ENCODE assay signal across 7 cellular contexts in genomic region chr4:48015678-48016077, GRCh38. TPM values are rescaled to one million over a fixed set of nuclear protein-coding genes. Genes with fewer than 3 reads are reported as not detected.
DNase-seq lines count a peak whose midpoint lies in the region; ATAC-seq and TF ChIP-seq lines count a peak whose summit lies in the region.

No MANE protein-coding gene starts in this region.

- intact Hi-C loops in HCT116 (cut with micrococcal nuclease), result loop anchor here (5.0 kb wide), 1 partner anchor 72 kb away; no protein-coding TSS in a partner anchor

- peak overlapping the region; percentile 87 for H3K9ac ChIP-seq in HCT116 (ENCODE audit: low read length)

- POLR2A ChIA-PET in HCT116 (lab: Charles Lee), result interaction anchor here (0.6 kb wide), 1 partner anchor 57 kb away, joined by 4 read pairs; no protein-coding TSS in a partner anchor

- peaks cover 8% of the 10 kb centered on the region; the same call in 1 of the 2 replicates for H3K79me2 ChIP-seq in HCT116 (ENCODE audit: insufficient read depth, low read length)

- H3K27me3 ChIP-seq in HCT116 (ENCODE audit: insufficient read depth, low read length), result no peaks in the 10 kb centered on the region
- H3K27me3 ChIP-seq in WERI-Rb-1 (ENCODE audit: insufficient read depth, low read depth, severe bottlenecking), result no peaks in the 10 kb centered on the region
- peaks cover 0 to 4% of the 10 kb centered on the region in 2 donors for H3K27me3 ChIP-seq in right atrium auricular region

- no peaks in the 10 kb centered on the region for H3K9me2 ChIP-seq in HCT116 (ENCODE audit: insufficient read depth)

- peak overlapping the region; percentile 70 to 73 for H3K4me3 ChIP-seq in HCT116 (replicated peaks in 1 of 2; ENCODE audit: low read depth in 1 of 2, low read length in 2 of 2)
- peak overlapping the region; percentile 83 for H3K4me3 ChIP-seq in WERI-Rb-1 (ENCODE audit: low read depth, low read length)
- peak overlapping the region in 6 of 7 experiments; percentile 21 to 67 (median 52) for H3K4me3 ChIP-seq in skin epidermis
- H3K4me3 ChIP-seq in right atrium auricular region, result peak overlapping the region in 1 of 2 donors; percentile 68

- H2AFZ ChIP-seq in HCT116 (ENCODE audit: low read depth, low read length, poor library complexity, severe bottlenecking), result no peak overlapping the region

- peaks cover 3% of the 10 kb centered on the region for H3K27me3 Mint-ChIP-seq in glutamatergic neuron (ENCODE audit: unreplicated experiment)

- TF ChIP-seq CTCF in HCT116 (IDR thresholded peaks at IDR 0.05 in 2 of 3, conservative IDR thresholded peaks at IDR 0.05 in 1 of 3; ENCODE audit: borderline replicate concordance in 1 of 3, insufficient read depth in 1 of 3, low read depth in 2 of 3, low read length in 2 of 3) (no peak), WERI-Rb-1 (IDR thresholded peaks at IDR 0.05; ENCODE audit: low read depth, low read length) (no peak), glutamatergic neuron (IDR thresholded peaks at IDR 0.05; ENCODE audit: partially characterized antibody, unreplicated experiment) (no peak), right atrium auricular region (IDR thresholded peaks at IDR 0.05) (no peak)

- ATAC-seq in HCT116 (no peak), HG03108 (IDR thresholded peaks at IDR 0.05; ENCODE audit: unreplicated experiment) (no peak)

- peaks cover 2% of the 10 kb centered on the region for H3K4me1 Mint-ChIP-seq in glutamatergic neuron (ENCODE audit: low read depth, unreplicated experiment)

- peak overlapping the region; percentile 87 for H3K4me3 Mint-ChIP-seq in glutamatergic neuron (ENCODE audit: unreplicated experiment)

- H3K36me3 ChIP-seq in HCT116 (ENCODE audit: control insufficient read depth in 1 of 2, insufficient read depth in 2 of 2, low read length in 2 of 2) (no peaks in the 10 kb centered on the region), WERI-Rb-1 (no peaks in the 10 kb centered on the region), right atrium auricular region (no peaks in the 10 kb centered on the region)

- H3K9me3 Mint-ChIP-seq in glutamatergic neuron (ENCODE audit: unreplicated experiment), result peaks cover 7% of the 10 kb centered on the region

- CTCF ChIA-PET in HCT116 (lab: Charles Lee), result no interaction called here

- H3K27ac ChIP-seq in HCT116 (ENCODE audit: low read depth, low read length) (peak overlapping the region; percentile 63; the same call in 1 of the 2 replicates), WERI-Rb-1 (no peak overlapping the region), skin epidermis (peak overlapping the region; percentile 31 to 92 (median 79)), right atrium auricular region (no peak overlapping the region)

- no peak for TF ChIP-seq RAD21 in HCT116 (IDR thresholded peaks at IDR 0.05; ENCODE audit: low read depth)

- no TSS peak for BruUV-seq in HCT116 (replicated peaks; lab: Mats Ljungman, UMichigan)

- H3K36me3 Mint-ChIP-seq in glutamatergic neuron (ENCODE audit: unreplicated experiment), result no peaks in the 10 kb centered on the region

- RAD21 ChIA-PET in HCT116 (lab: Charles Lee; ENCODE audit: low non-redundant PET in 1 of 2, low total read pairs in 2 of 2, uncharacterized antibody in 2 of 2, unreplicated experiment in 2 of 2), result no interaction called here

- H4K20me1 ChIP-seq in HCT116 (ENCODE audit: insufficient read depth), result no peaks in the 10 kb centered on the region

- DNase-seq in HCT116 (ENCODE audit: low read depth, low spot score) (no peak), WERI-Rb-1 (no peak), glutamatergic neuron (no peak), CD1c-positive myeloid dendritic cell (ENCODE audit: extremely low spot score) (no peak), right atrium auricular region (ENCODE audit: low spot score) (no peak)

- H3K9me3 ChIP-seq in HCT116 (ENCODE audit: control insufficient read depth in 1 of 2, insufficient read depth in 1 of 2, low read depth in 1 of 2, low read length in 2 of 2), result no peaks in the 10 kb centered on the region; a peak in 1 of 4 replicates
- no peaks in the 10 kb centered on the region for H3K9me3 ChIP-seq in WERI-Rb-1 (ENCODE audit: severe bottlenecking)
- no peaks in the 10 kb centered on the region for H3K9me3 ChIP-seq in right atrium auricular region

- no peak overlapping the region for H3K27ac Mint-ChIP-seq in glutamatergic neuron (ENCODE audit: unreplicated experiment)

- no peak for TF ChIP-seq POLR2A in HCT116 (IDR thresholded peaks at IDR 0.05; ENCODE audit: borderline replicate concordance, extremely low read depth, insufficient read depth, insufficient read length)

- peak overlapping the region; percentile 90 for H3K4me2 ChIP-seq in HCT116 (ENCODE audit: low read length)

- H3K4me1 ChIP-seq in HCT116 (ENCODE audit: control insufficient read depth in 1 of 2, insufficient read depth in 2 of 2, low read length in 2 of 2) (peaks cover 6 to 11% of the 10 kb centered on the region in 2 experiments; a peak in 2 of 4 replicates), right atrium auricular region (peaks cover 0 to 18% of the 10 kb centered on the region in 2 donors)

TF ChIP-seq in HCT116, 20 proteins besides CTCF, POLR2A, EP300 and RAD21:
- no peak for TF ChIP-seq SP1 (IDR thresholded peaks at IDR 0.05; ENCODE audit: low read depth)
- TF ChIP-seq CBX3 (IDR thresholded peaks at IDR 0.05; ENCODE audit: low read depth), result no peak
- no peak for TF ChIP-seq ATF3 (IDR thresholded peaks at IDR 0.05)
- no peak for TF ChIP-seq SRF (IDR thresholded peaks at IDR 0.05; ENCODE audit: low read depth)
- TF ChIP-seq EZH2 (IDR thresholded peaks at IDR 0.05), result no peak
- no peak for TF ChIP-seq FOSL1 (IDR thresholded peaks at IDR 0.05; ENCODE audit: low read depth)
- TF ChIP-seq MAX (IDR thresholded peaks at IDR 0.05), result no peak
- no peak for TF ChIP-seq JUND (IDR thresholded peaks at IDR 0.05)
- TF ChIP-seq CEBPB (IDR thresholded peaks at IDR 0.05; ENCODE audit: low read depth), result no peak
- TF ChIP-seq TCF7L2 (IDR thresholded peaks at IDR 0.05; ENCODE audit: borderline replicate concordance, extremely low read depth, insufficient read depth, insufficient read length), result no peak
- no peak for TF ChIP-seq YY1 (IDR thresholded peaks at IDR 0.05; ENCODE audit: extremely low read depth, insufficient replicate concordance, low read depth, low read length)
- no peak for TF ChIP-seq POLR2AphosphoS5 (IDR thresholded peaks at IDR 0.05; ENCODE audit: low read depth, low read length)
- TF ChIP-seq EZH2phosphoT487 (IDR thresholded peaks at IDR 0.05; ENCODE audit: borderline replicate concordance), result no peak
- no peak for TF ChIP-seq EGR1 (IDR thresholded peaks at IDR 0.05; ENCODE audit: low read depth)

RNA-seq across cellular contexts. Expression of gene CNGA1, which starts 0.8 kb away (rescaled TPM):
- total RNA-seq in HCT116 (2021; ENCODE audit: unreplicated experiment) (2.1 TPM), glutamatergic neuron (ENCODE audit: unreplicated experiment) (not detected), right atrium auricular region (under 1 TPM in 1 of 2 donors, not detected in 1; 0.24 TPM)
- 0.40 and 0.78 TPM in 2 replicates for polyA plus RNA-seq in HCT116 (2012)

RNA-seq across cellular contexts. Expression of gene NIPAL1, which starts 0.9 kb away (rescaled TPM):
- total RNA-seq in HCT116 (2021; ENCODE audit: unreplicated experiment) (7.0 TPM), glutamatergic neuron (ENCODE audit: unreplicated experiment) (0.83 TPM), right atrium auricular region (1 to 10 TPM in 1 of 2 donors, under 1 TPM in 1; 0.63 to 1.4 TPM)
- 2.0 and 3.0 TPM in 2 replicates for polyA plus RNA-seq in HCT116 (2012)

Comparison
In these comparisons a context has a peak if more than half of its experiments do, and no peak if none do; other contexts are left out.
1. H3K27ac ChIP-seq: peak in HCT116 (single experiment) and skin epidermis (21 of 21); none in WERI-Rb-1 (single experiment) and right atrium auricular region (0 of 2).